10 cellular contexts compared by ENCODE assay signal in the genomic region with DNA sequence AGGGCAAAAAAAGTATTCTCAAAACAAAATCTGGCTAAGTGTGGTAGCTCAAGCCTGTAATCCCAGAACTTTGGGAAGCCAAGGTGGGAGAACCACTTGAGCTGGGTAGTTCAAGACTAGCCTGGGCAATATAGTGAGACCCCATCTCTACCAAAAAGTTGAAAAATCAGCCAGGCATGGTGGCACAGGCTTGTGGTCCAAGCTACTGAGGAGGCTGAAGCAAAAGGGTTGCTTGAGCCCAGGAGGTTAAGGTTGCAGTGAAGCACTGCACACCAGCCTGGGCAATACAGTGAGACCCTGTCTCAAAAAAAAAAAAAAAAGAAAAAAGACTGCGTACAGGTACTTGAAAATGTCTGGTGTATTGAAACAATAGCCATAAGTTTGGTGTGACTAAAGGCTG. TPM values are rescaled to one million over a fixed set of nuclear protein-coding genes. Genes with fewer than 3 reads are reported as not detected.
"Had no signal": no experiment of that assay in that cellular context is flagged by ENCODE, and none has a peak within 500 bp of the region (broad histone marks: within the 10 kb centered on the region; RNA-seq: fewer than 3 reads in every experiment).

No MANE protein-coding gene starts in this region.

- H3K9me3 Mint-ChIP-seq: GM23338, H9, HFFc6 had no signal

- H2AFZ ChIP-seq: GM23338 had no signal

- DNase-seq: H9, HCEC 1CT, HFFc6, IMR-90, KBM-7 had no signal

- ATAC-seq: GM23338 had no signal

- FAIRE-seq: H1, H54 had no signal

- H3K27ac ChIP-seq: HL-60 had no signal

- H3K4me3 ChIP-seq: GM23338 had no signal

- H3K4me3 Mint-ChIP-seq: GM23338, H9, HFFc6 had no signal

- H3K4me2 ChIP-seq: GM23338 had no signal

- H3K27ac Mint-ChIP-seq: GM23338, H9, HFFc6 had no signal

RNA-seq across cellular contexts. Expression of gene CXCL9, which starts 14.8 kb away (rescaled TPM):
- total RNA-seq: GM23338, H1, H9, HFFc6, HT1080, IMR-90 had no signal
- polyA plus RNA-seq: GM23338, H1, IMR-90 had no signal

RNA-seq across cellular contexts. Expression of gene CXCL10, which starts 30.8 kb away (rescaled TPM):
- total RNA-seq: GM23338, H1, H9, HFFc6, HT1080 had no signal
- polyA plus RNA-seq: GM23338, H1 had no signal

RNA-seq across cellular contexts. Expression of gene CXCL11, which starts 43.4 kb away (rescaled TPM):
- total RNA-seq: H1, H9, HFFc6, HT1080 had no signal
- polyA plus RNA-seq: IMR-90 had no signal
